1 cellular context compared by ENCODE assay signal in the genomic region with DNA sequence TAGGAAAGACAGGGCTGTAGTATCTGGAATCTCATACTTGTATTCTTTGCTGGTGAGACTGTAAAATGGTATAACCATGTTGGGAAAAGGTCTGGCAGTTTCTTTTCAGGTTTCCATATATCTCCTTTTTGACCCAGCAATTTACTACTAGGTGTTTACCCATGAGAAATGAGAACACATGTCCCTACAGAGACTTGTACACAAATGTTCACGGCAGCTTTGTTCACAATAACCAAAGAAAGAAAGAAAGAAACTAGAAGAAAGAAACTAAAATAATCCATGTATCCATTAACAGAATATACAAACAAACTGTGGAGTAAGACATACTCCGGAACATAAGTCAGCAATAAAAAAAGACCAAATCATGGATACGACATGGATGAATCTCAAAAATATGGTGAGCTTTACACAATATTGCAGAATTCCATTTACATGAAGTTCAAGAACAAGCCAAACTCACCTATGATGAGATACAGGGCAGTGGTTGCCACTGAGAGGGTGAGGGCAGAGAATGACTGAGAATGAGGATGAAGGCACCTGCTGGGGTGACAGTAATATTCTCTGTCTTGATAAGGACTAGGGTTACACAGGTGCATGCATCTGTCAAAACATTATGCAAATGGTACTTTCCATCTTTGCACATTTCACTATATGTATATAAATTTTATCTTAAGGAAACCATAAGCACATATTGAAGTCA.
TF ChIP-seq lines count a peak whose summit lies in the region.

No MANE protein-coding gene starts in this region.

TF ChIP-seq in GM23338, 12 proteins besides CTCF, POLR2A, EP300 and RAD21:
- TF ChIP-seq, protein P1, sequence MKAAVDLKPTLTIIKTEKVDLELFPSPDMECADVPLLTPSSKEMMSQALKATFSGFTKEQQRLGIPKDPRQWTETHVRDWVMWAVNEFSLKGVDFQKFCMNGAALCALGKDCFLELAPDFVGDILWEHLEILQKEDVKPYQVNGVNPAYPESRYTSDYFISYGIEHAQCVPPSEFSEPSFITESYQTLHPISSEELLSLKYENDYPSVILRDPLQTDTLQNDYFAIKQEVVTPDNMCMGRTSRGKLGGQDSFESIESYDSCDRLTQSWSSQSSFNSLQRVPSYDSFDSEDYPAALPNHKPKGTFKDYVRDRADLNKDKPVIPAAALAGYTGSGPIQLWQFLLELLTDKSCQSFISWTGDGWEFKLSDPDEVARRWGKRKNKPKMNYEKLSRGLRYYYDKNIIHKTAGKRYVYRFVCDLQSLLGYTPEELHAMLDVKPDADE (IDR thresholded peaks at IDR 0.05), result no peak
- no peak for TF ChIP-seq EZH2phosphoT487 (IDR thresholded peaks at IDR 0.05; ENCODE audit: unreplicated experiment)
- TF ChIP-seq STAT1 (IDR thresholded peaks at IDR 0.05; ENCODE audit: unreplicated experiment), result no peak
- TF ChIP-seq JUNB (IDR thresholded peaks at IDR 0.05; ENCODE audit: unreplicated experiment), result no peak
- TF ChIP-seq, protein P2, sequence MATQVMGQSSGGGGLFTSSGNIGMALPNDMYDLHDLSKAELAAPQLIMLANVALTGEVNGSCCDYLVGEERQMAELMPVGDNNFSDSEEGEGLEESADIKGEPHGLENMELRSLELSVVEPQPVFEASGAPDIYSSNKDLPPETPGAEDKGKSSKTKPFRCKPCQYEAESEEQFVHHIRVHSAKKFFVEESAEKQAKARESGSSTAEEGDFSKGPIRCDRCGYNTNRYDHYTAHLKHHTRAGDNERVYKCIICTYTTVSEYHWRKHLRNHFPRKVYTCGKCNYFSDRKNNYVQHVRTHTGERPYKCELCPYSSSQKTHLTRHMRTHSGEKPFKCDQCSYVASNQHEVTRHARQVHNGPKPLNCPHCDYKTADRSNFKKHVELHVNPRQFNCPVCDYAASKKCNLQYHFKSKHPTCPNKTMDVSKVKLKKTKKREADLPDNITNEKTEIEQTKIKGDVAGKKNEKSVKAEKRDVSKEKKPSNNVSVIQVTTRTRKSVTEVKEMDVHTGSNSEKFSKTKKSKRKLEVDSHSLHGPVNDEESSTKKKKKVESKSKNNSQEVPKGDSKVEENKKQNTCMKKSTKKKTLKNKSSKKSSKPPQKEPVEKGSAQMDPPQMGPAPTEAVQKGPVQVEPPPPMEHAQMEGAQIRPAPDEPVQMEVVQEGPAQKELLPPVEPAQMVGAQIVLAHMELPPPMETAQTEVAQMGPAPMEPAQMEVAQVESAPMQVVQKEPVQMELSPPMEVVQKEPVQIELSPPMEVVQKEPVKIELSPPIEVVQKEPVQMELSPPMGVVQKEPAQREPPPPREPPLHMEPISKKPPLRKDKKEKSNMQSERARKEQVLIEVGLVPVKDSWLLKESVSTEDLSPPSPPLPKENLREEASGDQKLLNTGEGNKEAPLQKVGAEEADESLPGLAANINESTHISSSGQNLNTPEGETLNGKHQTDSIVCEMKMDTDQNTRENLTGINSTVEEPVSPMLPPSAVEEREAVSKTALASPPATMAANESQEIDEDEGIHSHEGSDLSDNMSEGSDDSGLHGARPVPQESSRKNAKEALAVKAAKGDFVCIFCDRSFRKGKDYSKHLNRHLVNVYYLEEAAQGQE (IDR thresholded peaks at IDR 0.05; ENCODE audit: unreplicated experiment), result no peak
- TF ChIP-seq POLR2AphosphoS5 (IDR thresholded peaks at IDR 0.05; ENCODE audit: low read depth), result no peak
- TF ChIP-seq, protein P3, sequence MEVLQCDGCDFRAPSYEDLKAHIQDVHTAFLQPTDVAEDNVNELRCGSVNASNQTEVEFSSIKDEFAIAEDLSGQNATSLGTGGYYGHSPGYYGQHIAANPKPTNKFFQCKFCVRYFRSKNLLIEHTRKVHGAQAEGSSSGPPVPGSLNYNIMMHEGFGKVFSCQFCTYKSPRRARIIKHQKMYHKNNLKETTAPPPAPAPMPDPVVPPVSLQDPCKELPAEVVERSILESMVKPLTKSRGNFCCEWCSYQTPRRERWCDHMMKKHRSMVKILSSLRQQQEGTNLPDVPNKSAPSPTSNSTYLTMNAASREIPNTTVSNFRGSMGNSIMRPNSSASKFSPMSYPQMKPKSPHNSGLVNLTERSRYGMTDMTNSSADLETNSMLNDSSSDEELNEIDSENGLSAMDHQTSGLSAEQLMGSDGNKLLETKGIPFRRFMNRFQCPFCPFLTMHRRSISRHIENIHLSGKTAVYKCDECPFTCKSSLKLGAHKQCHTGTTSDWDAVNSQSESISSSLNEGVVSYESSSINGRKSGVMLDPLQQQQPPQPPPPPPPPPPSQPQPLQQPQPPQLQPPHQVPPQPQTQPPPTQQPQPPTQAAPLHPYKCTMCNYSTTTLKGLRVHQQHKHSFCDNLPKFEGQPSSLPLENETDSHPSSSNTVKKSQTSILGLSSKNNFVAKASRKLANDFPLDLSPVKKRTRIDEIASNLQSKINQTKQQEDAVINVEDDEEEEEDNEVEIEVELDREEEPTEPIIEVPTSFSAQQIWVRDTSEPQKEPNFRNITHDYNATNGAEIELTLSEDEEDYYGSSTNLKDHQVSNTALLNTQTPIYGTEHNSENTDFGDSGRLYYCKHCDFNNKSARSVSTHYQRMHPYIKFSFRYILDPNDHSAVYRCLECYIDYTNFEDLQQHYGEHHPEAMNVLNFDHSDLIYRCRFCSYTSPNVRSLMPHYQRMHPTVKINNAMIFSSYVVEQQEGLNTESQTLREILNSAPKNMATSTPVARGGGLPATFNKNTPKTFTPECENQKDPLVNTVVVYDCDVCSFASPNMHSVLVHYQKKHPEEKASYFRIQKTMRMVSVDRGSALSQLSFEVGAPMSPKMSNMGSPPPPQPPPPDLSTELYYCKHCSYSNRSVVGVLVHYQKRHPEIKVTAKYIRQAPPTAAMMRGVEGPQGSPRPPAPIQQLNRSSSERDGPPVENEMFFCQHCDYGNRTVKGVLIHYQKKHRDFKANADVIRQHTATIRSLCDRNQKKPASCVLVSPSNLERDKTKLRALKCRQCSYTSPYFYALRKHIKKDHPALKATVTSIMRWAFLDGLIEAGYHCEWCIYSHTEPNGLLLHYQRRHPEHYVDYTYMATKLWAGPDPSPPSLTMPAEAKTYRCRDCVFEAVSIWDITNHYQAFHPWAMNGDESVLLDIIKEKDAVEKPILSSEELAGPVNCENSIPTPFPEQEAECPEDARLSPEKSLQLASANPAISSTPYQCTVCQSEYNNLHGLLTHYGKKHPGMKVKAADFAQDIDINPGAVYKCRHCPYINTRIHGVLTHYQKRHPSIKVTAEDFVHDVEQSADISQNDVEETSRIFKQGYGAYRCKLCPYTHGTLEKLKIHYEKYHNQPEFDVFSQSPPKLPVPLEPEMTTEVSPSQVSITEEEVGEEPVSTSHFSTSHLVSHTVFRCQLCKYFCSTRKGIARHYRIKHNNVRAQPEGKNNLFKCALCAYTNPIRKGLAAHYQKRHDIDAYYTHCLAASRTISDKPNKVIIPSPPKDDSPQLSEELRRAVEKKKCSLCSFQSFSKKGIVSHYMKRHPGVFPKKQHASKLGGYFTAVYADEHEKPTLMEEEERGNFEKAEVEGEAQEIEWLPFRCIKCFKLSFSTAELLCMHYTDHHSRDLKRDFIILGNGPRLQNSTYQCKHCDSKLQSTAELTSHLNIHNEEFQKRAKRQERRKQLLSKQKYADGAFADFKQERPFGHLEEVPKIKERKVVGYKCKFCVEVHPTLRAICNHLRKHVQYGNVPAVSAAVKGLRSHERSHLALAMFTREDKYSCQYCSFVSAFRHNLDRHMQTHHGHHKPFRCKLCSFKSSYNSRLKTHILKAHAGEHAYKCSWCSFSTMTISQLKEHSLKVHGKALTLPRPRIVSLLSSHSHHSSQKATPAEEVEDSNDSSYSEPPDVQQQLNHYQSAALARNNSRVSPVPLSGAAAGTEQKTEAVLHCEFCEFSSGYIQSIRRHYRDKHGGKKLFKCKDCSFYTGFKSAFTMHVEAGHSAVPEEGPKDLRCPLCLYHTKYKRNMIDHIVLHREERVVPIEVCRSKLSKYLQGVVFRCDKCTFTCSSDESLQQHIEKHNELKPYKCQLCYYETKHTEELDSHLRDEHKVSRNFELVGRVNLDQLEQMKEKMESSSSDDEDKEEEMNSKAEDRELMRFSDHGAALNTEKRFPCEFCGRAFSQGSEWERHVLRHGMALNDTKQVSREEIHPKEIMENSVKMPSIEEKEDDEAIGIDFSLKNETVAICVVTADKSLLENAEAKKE (CRISPR knock-in tag; IDR thresholded peaks at IDR 0.05), result no peak
- TF ChIP-seq ZNF114 (CRISPR knock-in tag; IDR thresholded peaks at IDR 0.05), result no peak
- TF ChIP-seq CREB1 (CRISPR knock-in tag; IDR thresholded peaks at IDR 0.05; ENCODE audit: low read depth), result no peak
- TF ChIP-seq EZH2 (IDR thresholded peaks at IDR 0.05; ENCODE audit: low read depth, unreplicated experiment), result no peak
- TF ChIP-seq NANOG (IDR thresholded peaks at IDR 0.05; ENCODE audit: borderline replicate concordance), result no peak
- TF ChIP-seq ZNF331 (CRISPR knock-in tag; IDR thresholded peaks at IDR 0.05; ENCODE audit: low read depth), result no peak
